ENCODE assay signal across 8 cellular contexts in genomic region chr9:88076286-88077070, GRCh38.
DNase-seq lines count a peak whose midpoint lies in the region; ATAC-seq and TF ChIP-seq lines count a peak whose summit lies in the region.

No MANE protein-coding gene starts in this region.

- H3K36me3 Mint-ChIP-seq in T-helper 17 cell (ENCODE audit: low read depth) = peaks cover 7% of the 10 kb centered on the region

- DNase-seq in DMS 273 (lab: John Stamatoyannopoulos, UW; ENCODE audit: unreplicated experiment) = peak; percentile 92
- DNase-seq in LNCaP clone FGC (ENCODE audit: low read depth) = no peak
- peak in 1 of 3 donors; percentile 11 for DNase-seq in T-helper 17 cell
- peak; percentile 65 for DNase-seq in cerebellum (ENCODE audit: low spot score)
- peak; percentile 53 for DNase-seq in inferior parietal cortex (ENCODE audit: extremely low spot score)
- peak; percentile 86 for DNase-seq in skeletal muscle cell (ENCODE audit: low read depth)

- peaks cover 54% of the 10 kb centered on the region for H3K27me3 Mint-ChIP-seq in T-helper 17 cell

- no peak overlapping the region for H3K27ac Mint-ChIP-seq in T-helper 17 cell

- peak overlapping the region; percentile 49 for H3K4me3 ChIP-seq in LNCaP clone FGC (ENCODE audit: low read depth, low read length)
- peak overlapping the region; percentile 59 for H3K4me3 ChIP-seq in skeletal muscle cell (ENCODE audit: low read depth, low read length)

- peaks cover 14% of the 10 kb centered on the region for H3K4me1 Mint-ChIP-seq in T-helper 17 cell

- H3K9me3 ChIP-seq in T-helper 17 cell (ENCODE audit: control insufficient read depth, low read length, poor library complexity, severe bottlenecking) = no peaks in the 10 kb centered on the region

- H3K4me3 Mint-ChIP-seq in T-helper 17 cell = peak overlapping the region; percentile 95

- TF ChIP-seq CTCF in LNCaP clone FGC (IDR thresholded peaks at IDR 0.05; ENCODE audit: control insufficient read depth, extremely low read depth, insufficient read depth) = peak; percentile 59

- peak; percentile 75 for ATAC-seq in T-helper 17 cell
- ATAC-seq in GM19035 (IDR thresholded peaks at IDR 0.05; ENCODE audit: unreplicated experiment) = no peak
- ATAC-seq in HG02571 (IDR thresholded peaks at IDR 0.05; ENCODE audit: unreplicated experiment) = no peak
